ENCODE assay signal across 24 cellular contexts in the genomic region with DNA sequence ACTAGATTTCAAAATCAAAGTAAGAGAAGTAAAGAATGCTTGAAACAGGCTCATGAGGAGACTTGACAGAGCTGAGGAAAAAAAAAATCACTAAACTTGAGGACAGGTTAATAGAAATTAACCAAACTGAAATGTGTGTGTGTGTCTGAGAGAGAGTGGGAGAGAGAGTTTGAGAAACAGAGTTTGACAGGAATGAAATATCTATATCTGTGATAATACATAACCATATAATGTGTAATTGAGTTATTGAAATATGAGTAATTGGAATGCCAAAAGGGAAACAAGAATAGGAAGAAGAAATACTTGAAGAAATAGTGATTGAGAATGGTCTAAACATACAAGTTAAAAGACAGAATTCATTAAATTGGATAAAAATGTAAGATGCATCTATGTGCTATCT.
"Had no signal": no experiment of that assay in that cellular context is flagged by ENCODE, and none has a peak within 500 bp of the region (broad histone marks: within the 10 kb centered on the region; RNA-seq: fewer than 3 reads in every experiment).

No MANE protein-coding gene starts in this region.

- H3K4me1 ChIP-seq: colonic mucosa, esophagus squamous epithelium, foreskin keratinocyte, gastrocnemius medialis, gastroesophageal sphincter, heart left ventricle, heart right ventricle had no signal

- H3K9me3 ChIP-seq: colonic mucosa, esophagus muscularis mucosa, gastrocnemius medialis had no signal

- H3K27ac ChIP-seq: colonic mucosa, coronary artery, dorsolateral prefrontal cortex, epithelial cell of prostate, esophagus muscularis mucosa, esophagus squamous epithelium, foreskin keratinocyte, gastrocnemius medialis, gastroesophageal sphincter, heart left ventricle, heart right ventricle had no signal

- DNase-seq: colonic mucosa; cortex of kidney; dermis blood vessel endothelial cell; dorsolateral prefrontal cortex; effector CD4-positive, alpha-beta T cell; effector CD8-positive, alpha-beta T cell; effector memory CD4-positive, alpha-beta T cell; effector memory CD8-positive, alpha-beta T cell; endodermal cell; erythroblast; esophagus squamous epithelium; foreskin fibroblast; foreskin keratinocyte; foreskin melanocyte; gastrocnemius medialis; glutamatergic neuron; head of caudate nucleus; heart left ventricle; heart right ventricle had no signal

- H3K4me3 ChIP-seq: colonic mucosa, coronary artery, dorsolateral prefrontal cortex, esophagus muscularis mucosa, esophagus squamous epithelium, gastrocnemius medialis, gastroesophageal sphincter, heart left ventricle, heart right ventricle had no signal

- H3K36me3 ChIP-seq: colonic mucosa, esophagus muscularis mucosa, esophagus squamous epithelium, gastrocnemius medialis, gastroesophageal sphincter, heart left ventricle, heart right ventricle had no signal

- H3K27me3 ChIP-seq: colonic mucosa, dorsolateral prefrontal cortex, esophagus muscularis mucosa, esophagus squamous epithelium, foreskin keratinocyte, gastrocnemius medialis, gastroesophageal sphincter, heart left ventricle, heart right ventricle had no signal

- ATAC-seq: effector memory CD8-positive, alpha-beta T cell; esophagus mucosa; foreskin keratinocyte; gastrocnemius medialis; gastroesophageal sphincter; heart left ventricle; heart right ventricle had no signal
